In genomic region chr10:54368984-54369383, GRCh38 we compare ENCODE assay signal across 1 cellular context.
TF ChIP-seq lines count a peak whose summit lies in the region.

No MANE protein-coding gene starts in this region.

TF ChIP-seq in GM23338, 12 proteins besides CTCF, POLR2A, EP300 and RAD21 (continued from another document):
- no peak for TF ChIP-seq ZNF462 (CRISPR knock-in tag; IDR thresholded peaks at IDR 0.05)
- TF ChIP-seq ZNF114 (CRISPR knock-in tag; IDR thresholded peaks at IDR 0.05): no peak
- TF ChIP-seq POLR2AphosphoS5 (IDR thresholded peaks at IDR 0.05; ENCODE audit: low read depth): no peak
